1 cellular context compared by ENCODE assay signal in the genomic region with DNA sequence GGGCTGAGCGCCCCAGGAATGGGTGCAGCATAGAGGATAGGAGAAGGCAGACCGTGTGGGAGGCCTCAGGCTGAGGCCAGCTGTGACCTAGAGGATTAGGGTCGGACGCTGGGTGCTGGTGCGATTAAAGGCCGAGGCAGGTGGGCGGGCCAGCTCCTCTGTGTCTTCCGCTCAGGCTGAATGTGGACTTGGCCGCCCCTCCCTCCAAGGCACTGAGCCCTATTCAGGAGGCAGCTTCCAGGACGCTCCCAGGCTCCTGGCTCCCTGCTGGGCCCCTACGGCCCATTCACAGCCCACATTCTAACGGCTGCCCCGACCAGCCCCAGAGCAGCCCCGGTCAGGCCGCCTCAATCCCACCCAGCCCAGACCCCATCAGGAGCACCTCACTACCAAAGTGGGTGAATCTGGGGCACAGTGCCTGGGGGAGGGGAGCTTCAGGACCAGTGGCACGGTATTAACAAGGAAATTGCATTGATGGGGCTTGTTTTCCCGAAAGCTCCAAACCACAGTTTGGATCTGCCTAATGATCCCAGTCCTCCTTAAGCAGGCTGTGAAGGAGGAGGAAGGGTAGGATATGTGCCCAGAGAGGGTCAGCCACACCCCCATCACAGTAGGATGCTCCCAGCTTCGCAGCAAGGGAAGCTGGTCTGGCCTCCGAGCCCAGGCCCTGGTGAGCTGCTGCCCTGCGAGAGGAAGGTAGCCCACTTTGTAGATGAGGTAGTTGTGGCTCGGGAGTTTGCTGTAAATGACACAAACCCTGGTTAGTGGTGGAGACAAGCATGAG.
TF ChIP-seq lines count a peak whose summit lies in the region.

No MANE protein-coding gene starts in this region.

TF ChIP-seq in A549, 52 proteins besides CTCF, POLR2A, EP300 and RAD21:
- TF ChIP-seq CBX8 (IDR thresholded peaks at IDR 0.05) (no peak), HOXA7 (CRISPR knock-in tag; IDR thresholded peaks at IDR 0.05) (no peak), KDM1A (IDR thresholded peaks at IDR 0.05; ENCODE audit: low read depth) (no peak), FOSL2 (IDR thresholded peaks at IDR 0.05) (no peak), FOSL2 (CRISPR knock-in tag; IDR thresholded peaks at IDR 0.05) (no peak), KDM5A (IDR thresholded peaks at IDR 0.05) (no peak), BHLHE40 (IDR thresholded peaks at IDR 0.05; ENCODE audit: low read depth, low read length) (no peak), FOSB (CRISPR knock-in tag; IDR thresholded peaks at IDR 0.05) (no peak), RNF2 (IDR thresholded peaks at IDR 0.05; ENCODE audit: borderline replicate concordance, low read depth) (no peak), RARB (CRISPR knock-in tag; IDR thresholded peaks at IDR 0.05) (no peak), JUNB (IDR thresholded peaks at IDR 0.05) (no peak), ZNF302 (CRISPR knock-in tag; IDR thresholded peaks at IDR 0.05) (no peak)
